Comparison of ENCODE assay signal across 24 cellular contexts in genomic region chr1:17525996-17526686, GRCh38. TPM values are rescaled to one million over a fixed set of nuclear protein-coding genes. Genes with fewer than 3 reads are reported as not detected.
DNase-seq lines count a peak whose midpoint lies in the region; ATAC-seq, FAIRE-seq and TF ChIP-seq lines count a peak whose summit lies in the region.
"Had no signal": no experiment of that assay in that cellular context is flagged by ENCODE, and none has a peak within 500 bp of the region (broad histone marks: within the 10 kb centered on the region; RNA-seq: fewer than 3 reads in every experiment).

No MANE protein-coding gene starts in this region.

- H2AFZ ChIP-seq in K562 (ENCODE audit: low read depth, low read length): no peak overlapping the region

- peak; percentile 10 for DNase-seq in EH (ENCODE audit: low read depth)
- no peak for DNase-seq in K562 (ENCODE audit: extremely low read depth in 1 of 4, low spot score in 3 of 4)
- DNase-seq in foreskin keratinocyte: no peak
- DNase-seq in sigmoid colon: no peak
- no peak for DNase-seq in DMS79 treated with DMSO at 0.1 percent for 48 hours (lab: John Stamatoyannopoulos, UW)
- no peak for DNase-seq in small intestine
- no peak for DNase-seq in CD4-positive, alpha-beta memory T cell
- DNase-seq in activated CD4-positive, alpha-beta T cell treated with anti-CD3 and anti-CD28 coated beads, Interleukin-2, amount 50 U/mL, for 48 hours: no peak
- DNase-seq: activated CD4-positive, alpha-beta T cell treated with anti-CD3 and anti-CD28 coated beads, Interleukin-2, amount 50 U/mL, for 4 hours; activated CD8-positive, alpha-beta memory T cell treated with anti-CD3 and anti-CD28 coated beads, Interleukin-2, amount 50 U/mL, for 48 hours; activated effector memory CD4-positive, alpha-beta T cell treated with Interleukin-2 at 50 U/mL for 16 hours; BE2C; Caco-2; endodermal cell; left ventricle myocardium inferior; MM.1S; NCI-H1436 treated with DMSO at 0.1 percent for 48 hours; NCI-H2171 treated with DMSO at 0.1 percent for 48 hours; NCI-H526; stimulated activated naive B cell treated with anti-CD40 and anti-IgM and Interleukin-4, amounts not matched to agents 10 μg/mL and 1 μg/mL and 100 μg/mL, for 72 hours had no signal

- H3K79me2 ChIP-seq in K562 (ENCODE audit: control insufficient read depth, insufficient read depth, low read length): no peaks in the 10 kb centered on the region

- no peak for FAIRE-seq in K562 (lab: Jason Lieb, UNC)
- no peak for FAIRE-seq in small intestine (lab: Jason Lieb, UNC)
- FAIRE-seq: H54 had no signal

- peak overlapping the region in 1 of 7 donors; percentile 4 for H3K27ac Mint-ChIP-seq in CD4-positive, alpha-beta memory T cell
- H3K27ac Mint-ChIP-seq: endodermal cell; stimulated activated naive B cell treated with anti-CD40 and anti-IgM and Interleukin-4, amounts not matched to agents 10 μg/mL and 1 μg/mL and 100 μg/mL, for 72 hours; T-helper 2 cell treated with Interferon-gamma antibody and Interleukin-4, amounts not matched to agents 5 μg/mL and 100 μg/mL, for 36 hours had no signal

- no peaks in the 10 kb centered on the region for H3K36me3 ChIP-seq in K562 (ENCODE audit: control insufficient read depth, insufficient read depth, low read length)
- H3K36me3 ChIP-seq in sigmoid colon: no peaks in the 10 kb centered on the region
- no peaks in the 10 kb centered on the region for H3K36me3 ChIP-seq in small intestine (ENCODE audit: control insufficient read depth in 2 of 2, insufficient read depth in 2 of 2, low read length in 2 of 2)
- no peaks in the 10 kb centered on the region for H3K36me3 ChIP-seq in CD4-positive, alpha-beta memory T cell (ENCODE audit: insufficient read depth, low read length)
- H3K36me3 ChIP-seq: BE2C, left ventricle myocardium inferior, tibial nerve had no signal

- H3K27ac ChIP-seq in K562 (ENCODE audit: extremely low read depth, low read depth, low read length) (no peak overlapping the region), foreskin keratinocyte (no peak overlapping the region), sigmoid colon (peak overlapping the region in 3 of 4 donors; percentile 73 to 89 (median 82)), small intestine (ENCODE audit: low read depth in 1 of 2, low read length in 1 of 2) (no peak overlapping the region)
- no peak overlapping the region for H3K27ac ChIP-seq in CD4-positive, alpha-beta memory T cell (ENCODE audit: low read depth, low read length)
- H3K27ac ChIP-seq: VCaP had no signal

- no peak overlapping the region for H3K4me3 Mint-ChIP-seq in CD4-positive, alpha-beta memory T cell
- H3K4me3 Mint-ChIP-seq: endodermal cell; stimulated activated naive B cell treated with anti-CD40 and anti-IgM and Interleukin-4, amounts not matched to agents 10 μg/mL and 1 μg/mL and 100 μg/mL, for 72 hours; T-helper 2 cell treated with Interferon-gamma antibody and Interleukin-4, amounts not matched to agents 5 μg/mL and 100 μg/mL, for 36 hours had no signal

- no peaks in the 10 kb centered on the region for H3K9me1 ChIP-seq in K562 (ENCODE audit: control insufficient read depth, insufficient read depth, low read length)

- H3K9ac ChIP-seq in K562 (ENCODE audit: insufficient read depth in 1 of 2, low read depth in 2 of 2, low read length in 2 of 2): no peak overlapping the region

- in situ Hi-C loops in K562 (cut with MboI): no loop called here

- TF ChIP-seq EP300 in K562 (IDR thresholded peaks at IDR 0.05; ENCODE audit: low read length) (no peak), sigmoid colon (IDR thresholded peaks at IDR 0.05) (no peak)

- peaks cover 27 to 57% of the 10 kb centered on the region in 2 experiments; a peak in 4 of 5 replicates for H3K27me3 ChIP-seq in K562 (ENCODE audit: control insufficient read depth in 2 of 2, insufficient read depth in 2 of 2, low read length in 2 of 2)
- peaks cover 7% of the 10 kb centered on the region for H3K27me3 ChIP-seq in foreskin keratinocyte
- no peaks in the 10 kb centered on the region for H3K27me3 ChIP-seq in sigmoid colon
- H3K27me3 ChIP-seq in small intestine (ENCODE audit: control insufficient read depth in 2 of 2, insufficient read depth in 2 of 2, low read length in 2 of 2): no peaks in the 10 kb centered on the region
- H3K27me3 ChIP-seq in CD4-positive, alpha-beta memory T cell (ENCODE audit: insufficient read depth, low read length): no peaks in the 10 kb centered on the region
- H3K27me3 ChIP-seq: BE2C, tibial nerve had no signal

- H3K36me3 Mint-ChIP-seq in CD4-positive, alpha-beta memory T cell: no peaks in the 10 kb centered on the region
- H3K36me3 Mint-ChIP-seq: stimulated activated naive B cell treated with anti-CD40 and anti-IgM and Interleukin-4, amounts not matched to agents 10 μg/mL and 1 μg/mL and 100 μg/mL, for 72 hours had no signal

- CTCF ChIA-PET in K562 (lab: Yijun Ruan, JAX; ENCODE audit: low intra/inter-chr PET ratio): interaction anchor here (0.6 kb wide), 1 partner anchor 1350 kb away, joined by 3 read pairs; no protein-coding TSS in a partner anchor
- CTCF ChIA-PET in CD4-positive, alpha-beta memory T cell (lab: Charles Lee; ENCODE audit: partially characterized antibody): no interaction called here

- H3K4me3 ChIP-seq in K562 (no peak overlapping the region), sigmoid colon (no peak overlapping the region), small intestine (ENCODE audit: low read depth in 1 of 2, low read length in 2 of 2) (no peak overlapping the region)
- H3K4me3 ChIP-seq in CD4-positive, alpha-beta memory T cell (ENCODE audit: low read length in 2 of 2): no peak overlapping the region
- H3K4me3 ChIP-seq: left ventricle myocardium inferior, tibial nerve had no signal

- TF ChIP-seq RAD21 in K562 (CRISPR knock-in tag; conservative IDR thresholded peaks at IDR 0.05 in 1 of 2, IDR thresholded peaks at IDR 0.05 in 1 of 2): no peak

- intact Hi-C loops in K562 (cut with micrococcal nuclease) (no loop called here), sigmoid colon (cut with DNase I) (loop anchor here (5.0 kb wide), 1 partner anchor 89 kb away; the partner anchor contains the start of gene RCC2)
- intact Hi-C loops in CD4-positive, alpha-beta memory T cell (cut with micrococcal nuclease): no loop called here

- H3K4me1 Mint-ChIP-seq in CD4-positive, alpha-beta memory T cell: no peaks in the 10 kb centered on the region

- no peak for TF ChIP-seq POLR2A in K562 (conservative IDR thresholded peaks at IDR 0.05)
- no peak for TF ChIP-seq POLR2A in sigmoid colon (IDR thresholded peaks at IDR 0.05)

- H3K9me3 ChIP-seq in K562 (replicated peaks; ENCODE audit: control insufficient read depth, insufficient read depth, low read depth, low read length) (no peaks in the 10 kb centered on the region), sigmoid colon (no peaks in the 10 kb centered on the region), small intestine (ENCODE audit: control insufficient read depth, low read depth) (no peaks in the 10 kb centered on the region)
- no peaks in the 10 kb centered on the region for H3K9me3 ChIP-seq in CD4-positive, alpha-beta memory T cell (ENCODE audit: control insufficient read depth in 1 of 2, low read length in 2 of 2)
- H3K9me3 ChIP-seq: BE2C, Caco-2, left ventricle myocardium inferior, tibial nerve had no signal

- no TSS peak for BruUV-seq in K562 (replicated peaks; lab: Mats Ljungman, UMichigan)

- no peak overlapping the region for H3K4me2 ChIP-seq in K562 (ENCODE audit: insufficient read depth, low read length)

- no peak for ATAC-seq in K562
- peak; percentile 30 for ATAC-seq in foreskin keratinocyte
- ATAC-seq: stimulated activated naive B cell treated with anti-CD40 and anti-IgM and Interleukin-4, amounts not matched to agents 10 μg/mL and 1 μg/mL and 100 μg/mL, for 72 hours had no signal

- TF ChIP-seq CTCF in K562 (IDR thresholded peaks at IDR 0.05 in 2 of 3, conservative IDR thresholded peaks at IDR 0.05 in 1 of 3; ENCODE audit: insufficient read depth in 2 of 3, low read depth in 1 of 3, low read length in 3 of 3): no peak
- TF ChIP-seq CTCF in foreskin keratinocyte (conservative IDR thresholded peaks at IDR 0.05): no peak
- no peak for TF ChIP-seq CTCF in sigmoid colon (IDR thresholded peaks at IDR 0.05)

- H3K9me3 Mint-ChIP-seq in CD4-positive, alpha-beta memory T cell: no peaks in the 10 kb centered on the region
- H3K9me3 Mint-ChIP-seq: endodermal cell; stimulated activated naive B cell treated with anti-CD40 and anti-IgM and Interleukin-4, amounts not matched to agents 10 μg/mL and 1 μg/mL and 100 μg/mL, for 72 hours; T-helper 2 cell treated with Interferon-gamma antibody and Interleukin-4, amounts not matched to agents 5 μg/mL and 100 μg/mL, for 36 hours had no signal

- H4K20me1 ChIP-seq in K562 (replicated peaks; ENCODE audit: control insufficient read depth, insufficient read depth, low read length): peaks cover 13% of the 10 kb centered on the region

- H3K27me3 Mint-ChIP-seq in CD4-positive, alpha-beta memory T cell: peaks cover 19 to 22% of the 10 kb centered on the region in 2 donors

- WGBS in K562 (ENCODE audit: insufficient coverage, low coverage, missing lambda C conversion rate): 2% methylated on average over 4 of the region's 4 CpGs
- WGBS in sigmoid colon, 2 donors: 69 to 78% methylated on average over 4 of the region's 4 CpGs
- WGBS in small intestine, 3 donors: 75 to 82% (median 82%) methylated on average over 4 of the region's 4 CpGs

- POLR2A ChIA-PET in K562 (lab: Yijun Ruan, JAX): no interaction called here
- POLR2A ChIA-PET in CD4-positive, alpha-beta memory T cell (lab: Charles Lee; ENCODE audit: partially characterized antibody): no interaction called here

- H3K4me1 ChIP-seq in K562 (replicated peaks in 1 of 2; ENCODE audit: control insufficient read depth in 2 of 2, insufficient read depth in 2 of 2, low read length in 2 of 2) (no peaks in the 10 kb centered on the region; a peak in 1 of 5 replicates), foreskin keratinocyte (no peaks in the 10 kb centered on the region), sigmoid colon (peaks cover 0 to 33% (median 27%) of the 10 kb centered on the region in 4 donors), small intestine (ENCODE audit: control insufficient read depth in 2 of 2, insufficient read depth in 1 of 2, low read depth in 1 of 2, low read length in 1 of 2) (no peaks in the 10 kb centered on the region)
- no peaks in the 10 kb centered on the region for H3K4me1 ChIP-seq in CD4-positive, alpha-beta memory T cell (ENCODE audit: insufficient read depth, low read length)
- H3K4me1 ChIP-seq: BE2C, Caco-2 had no signal

RNA-seq across cellular contexts. Expression of gene ARHGEF10L, which starts 13.4 kb away (rescaled TPM):
- 0.09 TPM in 1 of 2 replicates, not detected in the other for total RNA-seq in K562 (2011; cell fraction: chromatin; rRNA removed; ENCODE audit: low replicate concordance)
- total RNA-seq in K562 (2011; cell fraction: nucleolus; rRNA removed): 0.17 and 0.92 TPM in 2 replicates
- total RNA-seq in K562 (2011; cell fraction: nucleoplasm; rRNA removed): 0.07 TPM in 1 of 2 replicates, not detected in the other
- total RNA-seq in K562 (2014; rRNA removed): 0.09 TPM in 1 of 2 replicates, not detected in the other
- total RNA-seq in K562 (2014; rRNA removed; fragmentation: Illumina TruSeq; extraction: Trizol): not detected in 2 replicates
- total RNA-seq in K562 (2015; rRNA removed; fragmentation: Illumina TruSeq; extraction: Trizol): not detected in 2 replicates
- 0.13 TPM in 2 replicates for total RNA-seq in K562 (2021)
- 0.01 TPM in 1 of 2 replicates, not detected in the other for polyA plus RNA-seq in K562 (2011; rRNA removed)
- polyA plus RNA-seq in K562 (2011; cell fraction: cytosol; rRNA removed): 0.27 TPM in 1 of 2 replicates, not detected in the other
- 0.41 and 0.52 TPM in 2 replicates for polyA plus RNA-seq in K562 (2011; cell fraction: nucleus; rRNA removed)
- not detected in 2 replicates for polyA plus RNA-seq in K562 (2012)
- not detected in 2 replicates for polyA plus RNA-seq in K562 (2014; fragmentation: Illumina TruSeq; extraction: Trizol)
- not detected for polyA plus RNA-seq in K562 (2014; fragmentation: Nextera tagmentation; extraction: Ambion mirVana)
- polyA plus RNA-seq in K562 (2014; rRNA removed): not detected in 2 replicates
- not detected in 2 replicates for polyA minus RNA-seq in K562 (2011; rRNA and poly(A)+ RNA removed)
- 0.46 TPM in 1 of 2 replicates, not detected in the other for polyA minus RNA-seq in K562 (2011; cell fraction: cytosol; rRNA and poly(A)+ RNA removed)
- polyA minus RNA-seq in K562 (2011; cell fraction: nucleus; rRNA and poly(A)+ RNA removed): 0.13 TPM in 1 of 2 replicates, not detected in the other
- 4.7 and 6.3 TPM in 2 replicates for total RNA-seq in foreskin keratinocyte
- 2.5 and 3.4 TPM in 2 replicates for polyA plus RNA-seq in foreskin keratinocyte
- 10 to 100 TPM; 25.0 to 44.9 (median 32.1) TPM for total RNA-seq in sigmoid colon
- 10 to 100 TPM; 28.7 to 76.2 (median 33.0) TPM for polyA plus RNA-seq in sigmoid colon
- 10 to 100 TPM in 1 of 3 donors, 1 to 10 TPM in 2; 5.6 to 62.1 (median 7.8) TPM for polyA plus RNA-seq in small intestine
- total RNA-seq in CD4-positive, alpha-beta memory T cell: under 1 TPM; 0.47 to 0.78 TPM
- not detected for polyA plus RNA-seq in CD4-positive, alpha-beta memory T cell

Comparison
In these comparisons a context has a peak if more than half of its experiments do, and no peak if none do; other contexts are left out.
1. H3K27ac ChIP-seq: peak in sigmoid colon (3 of 4); none in K562 (single experiment), foreskin keratinocyte (single experiment), small intestine (0 of 2) and CD4-positive, alpha-beta memory T cell (single experiment).